Comparison of ENCODE assay signal across 8 cellular contexts in the genomic region with DNA sequence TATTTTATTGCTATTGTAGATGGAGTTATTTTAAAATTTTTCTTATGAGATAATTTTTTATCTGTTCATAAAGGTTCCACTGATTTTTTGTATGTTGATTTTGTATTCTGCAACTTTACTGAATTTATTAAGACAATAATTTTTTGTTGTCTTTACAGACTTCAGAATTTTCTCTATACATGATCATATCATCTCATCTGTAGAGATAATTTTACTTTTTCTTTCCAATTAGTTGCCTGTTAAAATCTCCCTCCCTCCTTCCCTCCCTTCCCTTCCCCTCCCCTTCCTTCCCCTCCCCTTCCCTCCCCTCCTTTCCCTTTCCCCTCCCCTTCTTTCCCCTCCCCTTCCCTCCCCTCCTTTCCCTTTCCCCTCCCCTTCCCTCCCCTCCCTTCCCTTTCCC.
"Had no signal": no experiment of that assay in that cellular context is flagged by ENCODE, and none has a peak within 500 bp of the region (broad histone marks: within the 10 kb centered on the region; RNA-seq: fewer than 3 reads in every experiment).

No MANE protein-coding gene starts in this region.

- FAIRE-seq: G401.6, GM12878, GM12891, GM12892, GM18507, GM19239 had no signal

- ATAC-seq: GM12878 had no signal

- DNase-seq: GDM1, GF-D8 had no signal

- H3K4me3 ChIP-seq: GM12878 had no signal
